In genomic region chr3:155271343-155271613, GRCh38 we compare ENCODE assay signal across 25 cellular contexts. TPM values are rescaled to one million over a fixed set of nuclear protein-coding genes. Genes with fewer than 3 reads are reported as not detected.
DNase-seq lines count a peak whose midpoint lies in the region; TF ChIP-seq lines count a peak whose summit lies in the region.
"Had no signal": no experiment of that assay in that cellular context is flagged by ENCODE, and none has a peak within 500 bp of the region (broad histone marks: within the 10 kb centered on the region; RNA-seq: fewer than 3 reads in every experiment).

No MANE protein-coding gene starts in this region.

- peak overlapping the region; percentile 6; the same call in 1 of the 2 replicates for H3K4me3 ChIP-seq in HUES6 (ENCODE audit: low read depth, low read length)
- peak overlapping the region; percentile 49; the same call in 1 of the 2 replicates for H3K4me3 ChIP-seq in PC-9
- no peak overlapping the region for H3K4me3 ChIP-seq in neuronal stem cell (ENCODE audit: low read length in 2 of 2)
- no peak overlapping the region for H3K4me3 ChIP-seq in osteoblast (ENCODE audit: insufficient read depth, low read length)
- H3K4me3 ChIP-seq in sigmoid colon, result no peak overlapping the region
- H3K4me3 ChIP-seq: Peyer's patch, SK-N-MC had no signal

- H3K36me3 Mint-ChIP-seq in Calu3 (ENCODE audit: insufficient read depth, unreplicated experiment), result peaks cover 5% of the 10 kb centered on the region
- H3K36me3 Mint-ChIP-seq: CD4-positive, CD25-positive, alpha-beta regulatory T cell had no signal

- H2BK12ac ChIP-seq in neuronal stem cell (ENCODE audit: low read length), result no peak overlapping the region

- H3K9ac ChIP-seq in HUES6 (ENCODE audit: low read length), result no peak overlapping the region
- no peak overlapping the region for H3K9ac ChIP-seq in neuronal stem cell (ENCODE audit: low read depth, low read length, poor library complexity)

- H3F3A ChIP-seq in PC-9 (ENCODE audit: insufficient read depth, low read depth), result peaks cover 20% of the 10 kb centered on the region

- H3K27me3 Mint-ChIP-seq in Calu3 (ENCODE audit: unreplicated experiment), result no peaks in the 10 kb centered on the region
- H3K27me3 Mint-ChIP-seq: CD4-positive, CD25-positive, alpha-beta regulatory T cell had no signal

- H3K4me1 Mint-ChIP-seq in Calu3 (ENCODE audit: low read depth, unreplicated experiment), result peaks cover 28% of the 10 kb centered on the region
- H3K4me1 Mint-ChIP-seq: CD4-positive, CD25-positive, alpha-beta regulatory T cell had no signal

- H3K79me1 ChIP-seq in neuronal stem cell (ENCODE audit: low read depth, low read length), result no peaks in the 10 kb centered on the region

- H3K27me3 ChIP-seq in HUES6 (ENCODE audit: control insufficient read depth, insufficient read depth, low read length), result no peaks in the 10 kb centered on the region
- H3K27me3 ChIP-seq in PC-9 (ENCODE audit: insufficient read depth, low read depth), result no peaks in the 10 kb centered on the region
- no peaks in the 10 kb centered on the region for H3K27me3 ChIP-seq in neuronal stem cell (ENCODE audit: control insufficient read depth in 3 of 3, insufficient read depth in 3 of 3, low read depth in 1 of 3, low read length in 3 of 3)
- H3K27me3 ChIP-seq in osteoblast (ENCODE audit: insufficient read depth, low read length), result no peaks in the 10 kb centered on the region
- no peaks in the 10 kb centered on the region for H3K27me3 ChIP-seq in sigmoid colon
- H3K27me3 ChIP-seq: Peyer's patch had no signal

- WGBS in neuronal stem cell (ENCODE audit: extremely low coverage in 2 of 2, insufficient read length in 2 of 2, insufficient replicate concordance in 1 of 2), 2 donors, result no CpG with 5 or more reads among the region's 1 CpG
- 76 to 83% methylated on average over 1 of the region's 1 CpG for WGBS in sigmoid colon, 2 donors

- H3K9me3 ChIP-seq in HUES6 (ENCODE audit: control insufficient read depth, insufficient read depth, low read depth, low read length) (no peaks in the 10 kb centered on the region), PC-9 (ENCODE audit: insufficient read depth, low read depth) (peaks cover 10% of the 10 kb centered on the region; the same call in 1 of the 2 replicates), neuronal stem cell (replicated peaks in 1 of 2; ENCODE audit: control insufficient read depth in 2 of 2, insufficient read depth in 1 of 2, low read depth in 1 of 2, low read length in 2 of 2) (no peaks in the 10 kb centered on the region), osteoblast (ENCODE audit: low read depth, low read length) (no peaks in the 10 kb centered on the region), sigmoid colon (no peaks in the 10 kb centered on the region)
- H3K9me3 ChIP-seq: Peyer's patch had no signal

- no TSS peak for BruUV-seq in Calu3 (replicated peaks; lab: Mats Ljungman, UMichigan)
- no TSS peak for BruUV-seq in PC-9 (replicated peaks; lab: Mats Ljungman, UMichigan)

- H3K4me1 ChIP-seq in HUES6 (ENCODE audit: control insufficient read depth, insufficient read depth, low read length) (0 out of 2 replicates have a peak, but pooled peaks cover 4% of the 10 kb centered on the region), PC-9 (replicated peaks; ENCODE audit: insufficient read depth) (peaks cover 33% of the 10 kb centered on the region), neuronal stem cell (ENCODE audit: control insufficient read depth in 2 of 2, insufficient read depth in 1 of 2, low read depth in 1 of 2, low read length in 2 of 2) (no peaks in the 10 kb centered on the region), osteoblast (ENCODE audit: insufficient read depth, low read length) (no peaks in the 10 kb centered on the region), sigmoid colon (no peaks in the 10 kb centered on the region)
- H3K4me1 ChIP-seq: Peyer's patch had no signal

- TF ChIP-seq EP300 in sigmoid colon (IDR thresholded peaks at IDR 0.05), result no peak

- no peak overlapping the region for H2BK5ac ChIP-seq in neuronal stem cell (ENCODE audit: low read length)

- intact Hi-C loops in Calu3 (cut with micrococcal nuclease; ENCODE audit: unreplicated experiment), result no loop called here
- intact Hi-C loops in PC-9 (cut with micrococcal nuclease; ENCODE audit: unreplicated experiment), result loop anchor here (2.0 kb wide), 3 partner anchors 52 to 298 kb away; no protein-coding TSS in a partner anchor
- intact Hi-C loops in sigmoid colon (cut with DNase I), result no loop called here

- H3K18ac ChIP-seq in neuronal stem cell (ENCODE audit: low read length), result no peak overlapping the region

- H3K4me2 ChIP-seq in PC-9 (peak overlapping the region; percentile 86), neuronal stem cell (ENCODE audit: insufficient read depth, low read length, poor library complexity, severe bottlenecking) (no peak overlapping the region), osteoblast (ENCODE audit: insufficient read depth, low read length) (no peak overlapping the region)

- peaks cover 21% of the 10 kb centered on the region; the same call in 1 of the 2 replicates for H3K36me3 ChIP-seq in HUES6 (ENCODE audit: control insufficient read depth, insufficient read depth, low read length)
- H3K36me3 ChIP-seq in PC-9 (ENCODE audit: low read depth), result no peaks in the 10 kb centered on the region
- no peaks in the 10 kb centered on the region for H3K36me3 ChIP-seq in neuronal stem cell (replicated peaks in 1 of 2; ENCODE audit: control insufficient read depth in 2 of 2, insufficient read depth in 2 of 2, low read length in 2 of 2)
- H3K36me3 ChIP-seq in osteoblast (ENCODE audit: insufficient read depth, low read length), result no peaks in the 10 kb centered on the region
- H3K36me3 ChIP-seq in sigmoid colon, result no peaks in the 10 kb centered on the region
- H3K36me3 ChIP-seq: Peyer's patch had no signal

- TF ChIP-seq POLR2A in sigmoid colon (IDR thresholded peaks at IDR 0.05), result no peak

- H4K91ac ChIP-seq in neuronal stem cell (ENCODE audit: low read depth, low read length, poor library complexity), result no peak overlapping the region

- no peaks in the 10 kb centered on the region for H3K79me2 ChIP-seq in PC-9 (ENCODE audit: low read depth)
- H3K79me2 ChIP-seq in osteoblast (ENCODE audit: insufficient read depth, low read length), result no peaks in the 10 kb centered on the region

- no peak overlapping the region for H4K8ac ChIP-seq in neuronal stem cell (ENCODE audit: low read depth, low read length)

- POLR2A ChIA-PET in PC-9 (lab: Charles Lee; ENCODE audit: unreplicated experiment), result interaction anchor here (0.6 kb wide), 2 partner anchors 125 to 1181 kb away, joined by 3 read pairs; no protein-coding TSS in a partner anchor

- H3K4ac ChIP-seq in neuronal stem cell (ENCODE audit: low read length), result no peak overlapping the region

- no peak overlapping the region for H3K23ac ChIP-seq in neuronal stem cell (ENCODE audit: low read depth, low read length, poor library complexity)

- no peak overlapping the region for H2AK5ac ChIP-seq in neuronal stem cell (ENCODE audit: low read depth, low read length)

- H2AFZ ChIP-seq in PC-9 (peak overlapping the region; percentile 83), neuronal stem cell (ENCODE audit: low read length) (no peak overlapping the region), osteoblast (ENCODE audit: low read length) (no peak overlapping the region)

- no peak for DNase-seq in Calu3
- DNase-seq in PC-9, result no peak
- no peak for DNase-seq in neuronal stem cell (ENCODE audit: low spot score)
- no peak for DNase-seq in GM10266 (ENCODE audit: extremely low spot score)
- DNase-seq in osteoblast (ENCODE audit: insufficient read length, low spot score, missing footprints), result no peak
- no peak for DNase-seq in sigmoid colon
- no peak for DNase-seq in cerebellar cortex (ENCODE audit: low spot score)
- DNase-seq: CD4-positive, CD25-positive, alpha-beta regulatory T cell; EL; GDM1; KG1; NCI-H1092; NCI-H1417 treated with DMSO at 0.1 percent for 48 hours; NCI-H187; NCI-H2171 treated with DMSO at 0.1 percent for 48 hours; NCI-H524 treated with DMSO at 0.1 percent for 48 hours; NCI-H82; Peyer's patch; SIG-M5 had no signal

- no peak overlapping the region for H2BK120ac ChIP-seq in neuronal stem cell (ENCODE audit: low read depth, low read length)

- H3K27ac ChIP-seq in HUES6 (ENCODE audit: low read depth, low read length) (no peak overlapping the region), PC-9 (peak overlapping the region; percentile 98), neuronal stem cell (replicated peaks; ENCODE audit: low read length) (no peak overlapping the region), osteoblast (ENCODE audit: low read depth, low read length) (no peak overlapping the region), sigmoid colon (no peak overlapping the region)
- H3K27ac ChIP-seq: Peyer's patch, SK-N-MC had no signal

- CTCF ChIA-PET in Calu3 (lab: Charles Lee), result interaction anchor here (1.2 kb wide), 1 partner anchor 50 kb away, joined by 4 read pairs; no protein-coding TSS in a partner anchor
- CTCF ChIA-PET in PC-9 (lab: Charles Lee), result interaction anchor here (1.1 kb wide), 1 partner anchor 209 kb away, joined by 7 read pairs; no protein-coding TSS in a partner anchor

- peak overlapping the region; percentile 14 for H3K4me3 Mint-ChIP-seq in Calu3 (ENCODE audit: low read depth, unreplicated experiment)
- H3K4me3 Mint-ChIP-seq: CD4-positive, CD25-positive, alpha-beta regulatory T cell had no signal

- H3K9me3 Mint-ChIP-seq in Calu3 (ENCODE audit: low read depth, unreplicated experiment), result no peaks in the 10 kb centered on the region

- H4K20me1 ChIP-seq in PC-9 (ENCODE audit: insufficient read depth), result no peaks in the 10 kb centered on the region
- H4K20me1 ChIP-seq in osteoblast (ENCODE audit: insufficient read depth, low read length), result no peaks in the 10 kb centered on the region

- H3K27ac Mint-ChIP-seq in Calu3 (ENCODE audit: unreplicated experiment), result peak overlapping the region; percentile 85
- H3K27ac Mint-ChIP-seq: CD4-positive, CD25-positive, alpha-beta regulatory T cell had no signal

- H3K14ac ChIP-seq in neuronal stem cell (ENCODE audit: low read length), result peak overlapping the region; percentile 21

- H3K9me2 ChIP-seq in PC-9 (ENCODE audit: insufficient read depth), result peaks cover 4% of the 10 kb centered on the region; the same call in 1 of the 2 replicates

- no peak overlapping the region for H2BK15ac ChIP-seq in neuronal stem cell (ENCODE audit: low read length)

- no peak for TF ChIP-seq CTCF in Calu3 (IDR thresholded peaks at IDR 0.05; ENCODE audit: unreplicated experiment)
- TF ChIP-seq CTCF in PC-9 (conservative IDR thresholded peaks at IDR 0.05), result no peak
- no peak for TF ChIP-seq CTCF in GM10266 (IDR thresholded peaks at IDR 0.05; ENCODE audit: control insufficient read depth, insufficient read depth, low read depth, missing control alignments)
- no peak for TF ChIP-seq CTCF in osteoblast (IDR thresholded peaks at IDR 0.05; ENCODE audit: extremely low read depth, low read depth, low read length)
- TF ChIP-seq CTCF in sigmoid colon (IDR thresholded peaks at IDR 0.05), result no peak

RNA-seq across cellular contexts. Expression of gene STRIT1, which starts 22.2 kb away (rescaled TPM):
- total RNA-seq in Calu3 (2022) (not detected in 2 replicates), PC-9 (2021) (not detected in 2 replicates), osteoblast (not detected in 2 replicates), sigmoid colon (not detected)
- 0.10 TPM for polyA plus RNA-seq in neuronal stem cell (2013, experiment 1 of 2)
- polyA plus RNA-seq in neuronal stem cell (2013, experiment 2 of 2), result 0.06 TPM
- polyA plus RNA-seq in sigmoid colon, result 1 to 10 TPM in 1 of 3 donors, not detected in 2; 2.4 TPM
- total RNA-seq: A172; CD4-positive, CD25-positive, alpha-beta regulatory T cell; HT1080; Peyer's patch; T-helper 1 cell treated with Interleukin-12 subunit alpha and Interleukin-12 subunit beta and Interleukin-4 antibody, amounts not matched to agents 30 ng/mL and 1 ng/mL, for 36 hours had no signal
- polyA plus RNA-seq: BJ; CD4-positive, CD25-positive, alpha-beta regulatory T cell had no signal

Comparison
In these comparisons a context has a peak if more than half of its experiments do, and no peak if none do; other contexts are left out.
1. H3K4me3 ChIP-seq: peak in HUES6 (single experiment) and PC-9 (single experiment); none in neuronal stem cell (0 of 2), osteoblast (single experiment) and sigmoid colon (0 of 4).